8 cellular contexts compared by ENCODE assay signal in genomic region chr5:62412549-62413329, GRCh38. TPM values are rescaled to one million over a fixed set of nuclear protein-coding genes. Genes with fewer than 3 reads are reported as not detected.
DNase-seq lines count a peak whose midpoint lies in the region; ATAC-seq, FAIRE-seq and TF ChIP-seq lines count a peak whose summit lies in the region.

TSS of gene IPO11 (plus strand) at chr5:62412763. CDS start at chr5:62437280, 24,517 bp downstream.

- CTCF ChIA-PET in AG04449 (lab: Yijun Ruan, JAX): interaction anchor here (0.9 to 1.8 kb wide), 3 partner anchors 9 to 47 kb away, joined by 3 to 8 read pairs (median 4); partner anchors contain the start of gene DIMT1

- H3K27ac ChIP-seq in iPS-20b (ENCODE audit: low read length) (peak within 1 kb of the TSS; percentile 19), skin epidermis (peak within 1 kb of the TSS; percentile 44 to 92 (median 78))

- H3K9ac ChIP-seq in iPS-20b (ENCODE audit: low read depth, low read length): peak within 1 kb of the TSS; percentile 90

- TF ChIP-seq CTCF in AG04449 (IDR thresholded peaks at IDR 0.05; ENCODE audit: insufficient read depth, low read length, missing control alignments) (no peak), WI38 (IDR thresholded peaks at IDR 0.05; ENCODE audit: low read depth, low read length) (no peak), bronchial epithelial cell (IDR thresholded peaks at IDR 0.05; ENCODE audit: insufficient read depth, low read length, severe bottlenecking) (no peak)

- H3K9me3 ChIP-seq in iPS-20b (ENCODE audit: insufficient read depth, low read depth, low read length): no peaks in the 10 kb centered on the region

- DNase-seq in AG04449 (ENCODE audit: low read depth, low spot score) (peak; percentile 93), NCI-H2227 treated with DMSO at 0.1 percent for 48 hours (lab: John Stamatoyannopoulos, UW) (peak; percentile 94), bronchial epithelial cell (ENCODE audit: low read depth) (peak; percentile 98)

- H3K36me3 ChIP-seq in bronchial epithelial cell (ENCODE audit: control insufficient read depth, insufficient read depth, low read length) (no peaks in the 10 kb centered on the region), iPS-20b (ENCODE audit: insufficient read depth, low read depth, low read length) (no peaks in the 10 kb centered on the region)

- peak; percentile 80 for FAIRE-seq in bronchial epithelial cell (lab: Jason Lieb, UNC)

- H3K27me3 ChIP-seq in bronchial epithelial cell (ENCODE audit: control insufficient read depth, insufficient read depth, low read length): no peaks in the 10 kb centered on the region
- H3K27me3 ChIP-seq in iPS-20b (ENCODE audit: insufficient read depth, low read length): no peaks in the 10 kb centered on the region

- peak within 1 kb of the TSS; percentile 97 for H3K4me3 ChIP-seq in AG04449 (ENCODE audit: low read depth, low read length)
- H3K4me3 ChIP-seq in WI38 (ENCODE audit: low read depth, low read length): peak within 1 kb of the TSS; percentile 89
- H3K4me3 ChIP-seq in bronchial epithelial cell (ENCODE audit: low read depth, low read length): peak within 1 kb of the TSS; percentile 63
- H3K4me3 ChIP-seq in iPS-20b (ENCODE audit: low read length): peak within 1 kb of the TSS; percentile 96
- H3K4me3 ChIP-seq in skin epidermis: peak within 1 kb of the TSS; percentile 58 to 99 (median 95)

- POLR2A ChIA-PET in AG04449 (lab: Yijun Ruan, JAX): interaction anchor here (0.6 to 2.2 kb wide), 2 partner anchors 10 to 35 kb away, joined by 3 to 34 read pairs; partner anchors contain the start of gene DIMT1

- peak; percentile 95 for ATAC-seq in GM18907 (IDR thresholded peaks at IDR 0.05; ENCODE audit: unreplicated experiment)
- peak; percentile 92 for ATAC-seq in HG03159 (IDR thresholded peaks at IDR 0.05; ENCODE audit: unreplicated experiment)

- H3K4me1 ChIP-seq in iPS-20b (ENCODE audit: insufficient read depth, low read length): peaks cover 3% of the 10 kb centered on the region; the same call in 1 of the 2 replicates

RNA-seq across cellular contexts. Expression of gene IPO11, which starts in this region (rescaled TPM):
- 22.4 and 23.9 TPM in 2 replicates for total RNA-seq in bronchial epithelial cell

Comparison
In these comparisons a context has a peak if more than half of its experiments do, and no peak if none do; other contexts are left out.
1. Peak in every context shown above with its lines: DNase-seq, ATAC-seq, H3K4me3 ChIP-seq and H3K27ac ChIP-seq.